13 cellular contexts compared by ENCODE assay signal in genomic region chr14:44995196-44995595, GRCh38.
"Had no signal": no experiment of that assay in that cellular context is flagged by ENCODE, and none has a peak within 500 bp of the region (broad histone marks: within the 10 kb centered on the region; RNA-seq: fewer than 3 reads in every experiment).

No MANE protein-coding gene starts in this region.

- H3K27ac ChIP-seq: colonic mucosa, foreskin keratinocyte, psoas muscle, sigmoid colon, SJCRH30, thyroid gland, WERI-Rb-1 had no signal

- ATAC-seq: foreskin keratinocyte; psoas muscle; stimulated activated memory B cell treated with anti-CD40 and anti-IgM and Interleukin-4, amounts not matched to agents 10 μg/mL and 1 μg/mL and 100 μg/mL, for 72 hours had no signal

- H3K4me3 ChIP-seq: colonic mucosa, lung, psoas muscle, sigmoid colon, SJCRH30, thyroid gland had no signal

- H3K4me1 ChIP-seq: colonic mucosa, foreskin keratinocyte, psoas muscle, sigmoid colon, SJCRH30 had no signal

- H3K9me3 ChIP-seq: colonic mucosa, psoas muscle, sigmoid colon, SJCRH30, thyroid gland had no signal

- H3K27me3 ChIP-seq: colonic mucosa, foreskin keratinocyte, sigmoid colon, SJCRH30, thyroid gland had no signal

- DNase-seq: activated CD4-positive, alpha-beta T cell treated with anti-CD3 and anti-CD28 coated beads for 1 hour; central memory CD4-positive, alpha-beta T cell; colonic mucosa; foreskin keratinocyte; psoas muscle; sigmoid colon; SJCRH30; stimulated activated CD4-positive, alpha-beta T cell treated with anti-CD3 and anti-CD28 coated beads, Interleukin-4, amount 100 ng/mL, for 4 hours; T-helper 2 cell; thyroid gland; WERI-Rb-1 had no signal

- H3K36me3 ChIP-seq: colonic mucosa, thyroid gland, WERI-Rb-1 had no signal
